In genomic region chr12:50786498-50787231, GRCh38 we compare ENCODE assay signal across 8 cellular contexts. TPM values are rescaled to one million over a fixed set of nuclear protein-coding genes. Genes with fewer than 3 reads are reported as not detected.
DNase-seq lines count a peak whose midpoint lies in the region; ATAC-seq, FAIRE-seq and TF ChIP-seq lines count a peak whose summit lies in the region.
"Had no signal": no experiment of that assay in that cellular context is flagged by ENCODE, and none has a peak within 500 bp of the region (broad histone marks: within the 10 kb centered on the region; RNA-seq: fewer than 3 reads in every experiment).

No MANE protein-coding gene starts in this region.

- TF ChIP-seq POLR2A in H54 (IDR thresholded peaks at IDR 0.05; ENCODE audit: low read depth, low read length) = no peak

- DNase-seq in H54 (ENCODE audit: insufficient read length, low spot score) = peak; percentile 51
- peak; percentile 21 for DNase-seq in foreskin melanocyte
- DNase-seq in smooth muscle cell (lab: John Stamatoyannopoulos, UW; ENCODE audit: unreplicated experiment) = no peak
- DNase-seq in KG1 (lab: John Stamatoyannopoulos, UW) = no peak
- DNase-seq in activated naive CD4-positive, alpha-beta T cell treated with Interleukin-2 at 50 U/mL for 16 hours = no peak
- no peak for DNase-seq in stimulated activated naive CD8-positive, alpha-beta T cell treated with anti-CD3 and anti-CD28 coated beads, Interleukin-15, Interleukin-2, amounts not matched to agents 100 U/mL and 50 U/mL, for 24 hours

- peak overlapping the region; percentile 25 for H3K4me2 ChIP-seq in smooth muscle cell

- no peaks in the 10 kb centered on the region for H3K36me3 ChIP-seq in smooth muscle cell (ENCODE audit: low read depth)

- peak overlapping the region; percentile 94 for H3K27ac ChIP-seq in smooth muscle cell (ENCODE audit: low read depth)

- H3K4me3 ChIP-seq in smooth muscle cell = no peak overlapping the region

- no peaks in the 10 kb centered on the region for H3K27me3 ChIP-seq in smooth muscle cell (ENCODE audit: low read depth)

- peak overlapping the region; percentile 66 for H3K9ac ChIP-seq in smooth muscle cell (ENCODE audit: low read depth)

- no peak for TF ChIP-seq CTCF in smooth muscle cell (IDR thresholded peaks at IDR 0.05; ENCODE audit: borderline replicate concordance, insufficient read depth, poor library complexity, severe bottlenecking)

- peaks cover 8% of the 10 kb centered on the region for H4K20me1 ChIP-seq in smooth muscle cell (ENCODE audit: low read depth)

- H3K4me1 ChIP-seq in smooth muscle cell (ENCODE audit: low read depth) = peaks cover 7% of the 10 kb centered on the region

- WGBS in smooth muscle cell (ENCODE audit: low lambda C conversion rate) = 45% methylated on average over 3 of the region's 3 CpGs

- H3F3A ChIP-seq in smooth muscle cell (ENCODE audit: low read depth) = peaks cover 4% of the 10 kb centered on the region

- H2AFZ ChIP-seq in smooth muscle cell (ENCODE audit: low read depth) = no peak overlapping the region

- ATAC-seq in SK-N-SH treated with all-trans-retinoic acid at 6 μM for 48 hours = peak; percentile 89
- no peak for ATAC-seq in stimulated activated naive CD8-positive, alpha-beta T cell treated with anti-CD3 and anti-CD28 coated beads, Interleukin-15, Interleukin-2, amounts not matched to agents 100 U/mL and 50 U/mL, for 24 hours

- peaks cover 43% of the 10 kb centered on the region for H3K79me2 ChIP-seq in smooth muscle cell (ENCODE audit: low read depth)

- peak; percentile 95 for FAIRE-seq in H54 (lab: Jason Lieb, UNC)
- FAIRE-seq: islet of Langerhans had no signal

- H3K9me3 ChIP-seq in smooth muscle cell (replicated peaks; ENCODE audit: low read depth) = no peaks in the 10 kb centered on the region

TF ChIP-seq in SK-N-SH treated with all-trans-retinoic acid at 6 μM for 48 hours, 23 proteins besides CTCF, POLR2A, EP300 and RAD21:
- TF ChIP-seq ZNF70 (CRISPR knock-in tag; IDR thresholded peaks at IDR 0.05) = no peak
- TF ChIP-seq ZNF565 (CRISPR knock-in tag; conservative IDR thresholded peaks at IDR 0.05; ENCODE audit: low read depth) = no peak
- TF ChIP-seq ZFP30 (CRISPR knock-in tag; IDR thresholded peaks at IDR 0.05) = no peak
- TF ChIP-seq OSR1 (CRISPR knock-in tag; IDR thresholded peaks at IDR 0.05) = no peak
- TF ChIP-seq ARNTL (CRISPR knock-in tag; IDR thresholded peaks at IDR 0.05; ENCODE audit: borderline replicate concordance, low read depth) = no peak
- no peak for TF ChIP-seq PPARA (CRISPR knock-in tag; IDR thresholded peaks at IDR 0.05; ENCODE audit: borderline replicate concordance)
- no peak for TF ChIP-seq GLIS3 (CRISPR knock-in tag; IDR thresholded peaks at IDR 0.05)
- no peak for TF ChIP-seq BACH2 (CRISPR knock-in tag; IDR thresholded peaks at IDR 0.05; ENCODE audit: borderline replicate concordance)
- no peak for TF ChIP-seq SNAI2 (CRISPR knock-in tag; IDR thresholded peaks at IDR 0.05)
- no peak for TF ChIP-seq ZC3H10 (CRISPR knock-in tag; IDR thresholded peaks at IDR 0.05)
- TF ChIP-seq CSRNP3 (CRISPR knock-in tag; IDR thresholded peaks at IDR 0.05) = no peak
- no peak for TF ChIP-seq ZFP3 (CRISPR knock-in tag; IDR thresholded peaks at IDR 0.05)
- no peak for TF ChIP-seq TSHZ2 (CRISPR knock-in tag; IDR thresholded peaks at IDR 0.05)
- TF ChIP-seq CREB5 (CRISPR knock-in tag; IDR thresholded peaks at IDR 0.05; ENCODE audit: low read depth) = no peak

RNA-seq across cellular contexts. Expression of gene ATF1, which starts 22.8 kb away (rescaled TPM):
- total RNA-seq in smooth muscle cell = 28.4 and 29.3 TPM in 2 replicates
- polyA plus RNA-seq in smooth muscle cell = 19.5 and 20.7 TPM in 2 replicates

RNA-seq across cellular contexts. Expression of gene TMPRSS12, which starts 56.1 kb away (rescaled TPM):
- total RNA-seq in smooth muscle cell = not detected in 2 replicates
- not detected in 2 replicates for polyA plus RNA-seq in smooth muscle cell

Comparison
In these comparisons a context has a peak if more than half of its experiments do, and no peak if none do; other contexts are left out.
1. DNase-seq: peak in H54 (single experiment) and foreskin melanocyte (single experiment); none in smooth muscle cell (single experiment), KG1 (single experiment), activated naive CD4-positive, alpha-beta T cell treated with Interleukin-2 at 50 U/mL for 16 hours (single experiment) and stimulated activated naive CD8-positive, alpha-beta T cell treated with anti-CD3 and anti-CD28 coated beads, Interleukin-15, Interleukin-2, amounts not matched to agents 100 U/mL and 50 U/mL, for 24 hours (single experiment).